In the genomic region with DNA sequence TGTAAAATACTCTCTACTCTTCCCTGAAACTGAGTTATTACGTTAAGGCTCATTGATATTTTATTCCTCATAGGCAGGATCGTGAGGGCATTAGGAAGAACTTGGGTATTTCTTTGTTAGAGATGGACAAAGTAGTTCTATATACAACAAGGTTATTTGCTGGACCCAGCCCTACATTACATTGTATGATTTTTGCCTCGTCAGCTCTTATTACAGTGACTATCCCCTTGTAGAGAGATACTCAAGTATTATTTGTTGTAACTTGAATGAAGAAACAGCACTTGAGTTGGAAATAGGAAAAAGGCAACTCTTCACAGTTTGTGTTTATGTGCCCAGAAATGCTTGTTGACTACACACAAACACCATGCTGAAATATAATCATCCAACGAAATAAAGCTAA, we compare ENCODE assay signal across 22 cellular contexts.
A peak's percentile ranks its signal among the peaks of the same experiment; 100 is the strongest.
DNase-seq lines count a peak whose midpoint lies in the region; ATAC-seq, FAIRE-seq and TF ChIP-seq lines count a peak whose summit lies in the region.
"Had no signal": no experiment of that assay in that cellular context is flagged by ENCODE, and none has a peak within 500 bp of the region (broad histone marks: within the 10 kb centered on the region; RNA-seq: fewer than 3 reads in every experiment).

No MANE protein-coding gene starts in this region.

- no peak overlapping the region for H2BK120ac ChIP-seq in IMR-90 (ENCODE audit: low read depth, low read length)

- no peak overlapping the region for H2BK20ac ChIP-seq in IMR-90 (ENCODE audit: low read depth, low read length)

- H2AFZ ChIP-seq in HepG2 (ENCODE audit: low read length) (no peak overlapping the region), IMR-90 (replicated peaks; ENCODE audit: low read length, poor library complexity) (no peak overlapping the region), osteoblast (ENCODE audit: low read length) (no peak overlapping the region), mammary epithelial cell (ENCODE audit: low read depth, low read length) (no peak overlapping the region)

- H3K4me2 ChIP-seq in HepG2 (ENCODE audit: low read depth, low read length) (no peak overlapping the region), IMR-90 (ENCODE audit: low read depth, low read length) (no peak overlapping the region), osteoblast (ENCODE audit: insufficient read depth, low read length) (no peak overlapping the region), mammary epithelial cell (ENCODE audit: insufficient read depth, low read depth, low read length) (no peak overlapping the region)
- H3K4me2 ChIP-seq: BLaER1 treated with 17β-estradiol and CSF1 and Interleukin-3, amounts not matched to agents 10 nM and 100 nM had no signal

- no peak overlapping the region for H3K56ac ChIP-seq in IMR-90 (ENCODE audit: extremely low read depth, insufficient read depth, low read length)

- H3K4me3 ChIP-seq in HepG2 (replicated peaks in 1 of 3; ENCODE audit: insufficient read depth in 1 of 3, low read depth in 2 of 3, low read length in 3 of 3) (no peak overlapping the region), right lobe of liver (no peak overlapping the region), IMR-90 (ENCODE audit: insufficient read depth, low read depth, low read length) (no peak overlapping the region), osteoblast (ENCODE audit: insufficient read depth, low read length) (no peak overlapping the region), mammary epithelial cell (replicated peaks in 1 of 3; ENCODE audit: insufficient read depth in 1 of 3, low read depth in 2 of 3, low read length in 3 of 3) (no peak overlapping the region), adrenal gland (no peak overlapping the region)
- H3K4me3 ChIP-seq: BLaER1 treated with 17β-estradiol and CSF1 and Interleukin-3, amounts not matched to agents 10 nM and 100 nM had no signal

- H3K9me1 ChIP-seq in IMR-90 (ENCODE audit: insufficient read depth, low read length), result no peaks in the 10 kb centered on the region

- FAIRE-seq in HepG2 (lab: Jason Lieb, UNC), result no peak
- FAIRE-seq: A204.1, D721Med, G401.6, GM12891, GM19239 had no signal

- ATAC-seq in HepG2 (no peak), right lobe of liver (no peak), IMR-90 (ENCODE audit: low read depth) (no peak)
- no peak for ATAC-seq in stimulated activated naive CD8-positive, alpha-beta T cell treated with anti-CD3 and anti-CD28 coated beads, Interleukin-15, Interleukin-2, amounts not matched to agents 100 U/mL and 50 U/mL, for 24 hours
- ATAC-seq: CD8-positive, alpha-beta T cell had no signal

- dilution Hi-C loops in IMR-90 (cut with HindIII; ENCODE audit: low sequenced_read_pairs, unreplicated experiment), result no loop called here
- dilution Hi-C loops in mammary epithelial cell (cut with HindIII; ENCODE audit: low sequenced_read_pairs), result no loop called here

- no peak overlapping the region for H4K91ac ChIP-seq in IMR-90 (ENCODE audit: insufficient read depth, low read depth, low read length)

- DNase-seq in HepG2 (ENCODE audit: low spot score) (no peak), right lobe of liver (no peak), IMR-90 (no peak), osteoblast (ENCODE audit: insufficient read length, low spot score, missing footprints) (peak; percentile 39), mammary epithelial cell (no peak), adrenal gland (no peak)
- DNase-seq in stimulated activated naive CD8-positive, alpha-beta T cell treated with anti-CD3 and anti-CD28 coated beads, Interleukin-15, Interleukin-2, amounts not matched to agents 100 U/mL and 50 U/mL, for 24 hours, result no peak
- DNase-seq: 8988T; AML-193; Caco-2; Calu3; CD4-positive, alpha-beta T cell; CD8-positive, alpha-beta T cell; DMS79 treated with DMSO at 0.1 percent for 48 hours; GF-D8 had no signal

- H2AK9ac ChIP-seq in IMR-90 (replicated peaks; ENCODE audit: low read depth, low read length, poor library complexity), result no peak overlapping the region

- no peak overlapping the region for H3K4ac ChIP-seq in IMR-90 (ENCODE audit: low read depth, low read length)

- in situ Hi-C loops in HepG2 (cut with HindIII; ENCODE audit: extremely low pct_ligation_motif_present, low pct_unique_long_range_greater_than_20kb) (no loop called here), IMR-90 (cut with MboI; ENCODE audit: low sequenced_read_pairs) (no loop called here), mammary epithelial cell (cut with MboI; ENCODE audit: low sequenced_read_pairs in 2 of 2) (no loop called here)

- TF ChIP-seq CTCF in HepG2 (CRISPR knock-in tag; IDR thresholded peaks at IDR 0.05) (no peak), right lobe of liver (IDR thresholded peaks at IDR 0.05) (no peak), IMR-90 (conservative IDR thresholded peaks at IDR 0.05; ENCODE audit: low read depth, low read length) (no peak), osteoblast (IDR thresholded peaks at IDR 0.05; ENCODE audit: extremely low read depth, low read depth, low read length) (no peak), mammary epithelial cell (conservative IDR thresholded peaks at IDR 0.05 in 1 of 2, IDR thresholded peaks at IDR 0.05 in 1 of 2; ENCODE audit: extremely low read depth in 1 of 2, insufficient read depth in 1 of 2, low read depth in 1 of 2, low read length in 2 of 2) (no peak), adrenal gland (IDR thresholded peaks at IDR 0.05) (no peak)

- H4K20me1 ChIP-seq in HepG2 (ENCODE audit: insufficient read depth, low read length) (no peaks in the 10 kb centered on the region), IMR-90 (ENCODE audit: insufficient read depth, low read length) (no peaks in the 10 kb centered on the region), osteoblast (ENCODE audit: insufficient read depth, low read length) (no peaks in the 10 kb centered on the region), mammary epithelial cell (ENCODE audit: insufficient read depth, low read length) (no peaks in the 10 kb centered on the region)
- H4K20me1 ChIP-seq: BLaER1 treated with 17β-estradiol and CSF1 and Interleukin-3, amounts not matched to agents 10 nM and 100 nM had no signal

- no peak overlapping the region for H4K5ac ChIP-seq in IMR-90 (ENCODE audit: low read depth, low read length)

- H3K36me3 ChIP-seq in HepG2 (replicated peaks in 1 of 2; ENCODE audit: control insufficient read depth in 1 of 2, insufficient read depth in 2 of 2, low read length in 2 of 2), result no peaks in the 10 kb centered on the region
- H3K36me3 ChIP-seq in right lobe of liver, result no peaks in the 10 kb centered on the region
- no peaks in the 10 kb centered on the region for H3K36me3 ChIP-seq in IMR-90 (ENCODE audit: control insufficient read depth, insufficient read depth, low read length)
- H3K36me3 ChIP-seq in osteoblast (ENCODE audit: insufficient read depth, low read length), result no peaks in the 10 kb centered on the region
- H3K36me3 ChIP-seq in mammary epithelial cell (ENCODE audit: insufficient read depth, low read length), result no peaks in the 10 kb centered on the region
- H3K36me3 ChIP-seq in adrenal gland (replicated peaks in 1 of 2), result no peaks in the 10 kb centered on the region
- H3K36me3 ChIP-seq: BLaER1 treated with 17β-estradiol and CSF1 and Interleukin-3, amounts not matched to agents 10 nM and 100 nM had no signal

- no peaks in the 10 kb centered on the region for H3K79me2 ChIP-seq in HepG2 (ENCODE audit: insufficient read depth, low read length)
- no peaks in the 10 kb centered on the region for H3K79me2 ChIP-seq in osteoblast (ENCODE audit: insufficient read depth, low read length)
- no peaks in the 10 kb centered on the region for H3K79me2 ChIP-seq in mammary epithelial cell (ENCODE audit: insufficient read depth, low read length)

- no peak overlapping the region for H2BK5ac ChIP-seq in IMR-90 (ENCODE audit: low read depth, low read length, poor library complexity, severe bottlenecking)

- no peak overlapping the region for H2AK5ac ChIP-seq in IMR-90 (ENCODE audit: low read depth, low read length)

- TF ChIP-seq POLR2A in HepG2 (IDR thresholded peaks at IDR 0.05; ENCODE audit: insufficient read depth in 1 of 2, low read depth in 2 of 2, low read length in 2 of 2) (no peak), right lobe of liver (IDR thresholded peaks at IDR 0.05) (no peak), IMR-90 (IDR thresholded peaks at IDR 0.05; ENCODE audit: low read depth, low read length) (no peak), adrenal gland (IDR thresholded peaks at IDR 0.05) (no peak)

- WGBS in HepG2 (ENCODE audit: low lambda C conversion rate), result 6% methylated on average over 4 of the region's 4 CpGs
- WGBS in right lobe of liver (ENCODE audit: insufficient coverage, low coverage, low lambda C conversion rate, missing lambda C conversion rate), result 37% methylated on average over 4 of the region's 4 CpGs
- no CpG with 5 or more reads among the region's 4 CpGs for WGBS in IMR-90 (ENCODE audit: extremely low coverage in 2 of 2, insufficient read length in 1 of 2), 2 experiments
- WGBS in mammary epithelial cell (ENCODE audit: low coverage, missing lambda C conversion rate), result 21% methylated on average over 4 of the region's 4 CpGs
- WGBS in adrenal gland, 4 donors, result 82 to 89% (median 85%) methylated on average over 4 of the region's 4 CpGs

- intact Hi-C loops in HepG2 (cut with micrococcal nuclease; ENCODE audit: unreplicated experiment) (no loop called here), right lobe of liver (cut with DNase I) (no loop called here), IMR-90 (cut with micrococcal nuclease) (no loop called here), mammary epithelial cell (cut with micrococcal nuclease) (no loop called here), adrenal gland (cut with DNase I) (no loop called here)

- H2BK15ac ChIP-seq in IMR-90 (ENCODE audit: low read depth, low read length), result no peak overlapping the region

- BruUV-seq in HepG2 (replicated peaks; lab: Mats Ljungman, UMichigan) (no TSS peak), IMR-90 (replicated peaks; lab: Mats Ljungman, UMichigan) (no TSS peak), mammary epithelial cell (replicated peaks; lab: Mats Ljungman, UMichigan) (no TSS peak)

- no peak overlapping the region for H3K18ac ChIP-seq in IMR-90 (ENCODE audit: low read depth, low read length)

- TF ChIP-seq RAD21 in HepG2 (CRISPR knock-in tag; IDR thresholded peaks at IDR 0.05), result no peak
- no peak for TF ChIP-seq RAD21 in IMR-90 (IDR thresholded peaks at IDR 0.05; ENCODE audit: low read length)

- no peaks in the 10 kb centered on the region for H3K79me1 ChIP-seq in IMR-90 (ENCODE audit: low read depth in 1 of 2, low read length in 2 of 2)

- H3K9ac ChIP-seq in HepG2 (ENCODE audit: insufficient read depth, low read depth, low read length) (no peak overlapping the region), IMR-90 (ENCODE audit: low read depth, low read length) (no peak overlapping the region), mammary epithelial cell (ENCODE audit: insufficient read depth, low read length) (no peak overlapping the region)
- H3K9ac ChIP-seq: BLaER1 treated with 17β-estradiol and CSF1 and Interleukin-3, amounts not matched to agents 10 nM and 100 nM had no signal

- H3K23ac ChIP-seq in IMR-90 (ENCODE audit: low read depth, low read length), result no peak overlapping the region

- POLR2A ChIA-PET in HepG2 (lab: Yijun Ruan, JAX), result no interaction called here
- POLR2A ChIA-PET in IMR-90 (lab: Charles Lee; ENCODE audit: unreplicated experiment), result no interaction called here

- H3K9me3 ChIP-seq in HepG2 (ENCODE audit: low read length), result peaks cover 92% of the 10 kb centered on the region
- H3K9me3 ChIP-seq in right lobe of liver, result no peaks in the 10 kb centered on the region
- 0 out of 2 replicates have a peak, but pooled peaks cover 2% of the 10 kb centered on the region for H3K9me3 ChIP-seq in IMR-90 (ENCODE audit: control insufficient read depth, insufficient read depth, low read length)
- H3K9me3 ChIP-seq in osteoblast (ENCODE audit: low read depth, low read length), result no peaks in the 10 kb centered on the region
- H3K9me3 ChIP-seq in mammary epithelial cell (replicated peaks; ENCODE audit: insufficient read depth, low read length), result peaks cover 8% of the 10 kb centered on the region
- no peaks in the 10 kb centered on the region for H3K9me3 ChIP-seq in adrenal gland (replicated peaks in 1 of 3)
- H3K9me3 ChIP-seq: Caco-2 had no signal

- H3K27ac ChIP-seq in HepG2 (ENCODE audit: extremely low read length, insufficient read depth, low read length) (no peak overlapping the region), right lobe of liver (no peak overlapping the region), IMR-90 (ENCODE audit: insufficient read depth, low read length) (no peak overlapping the region), osteoblast (ENCODE audit: low read depth, low read length) (no peak overlapping the region), mammary epithelial cell (ENCODE audit: insufficient read depth, low read depth, low read length) (no peak overlapping the region), adrenal gland (no peak overlapping the region)
- H3K27ac ChIP-seq: BLaER1 treated with 17β-estradiol and CSF1 and Interleukin-3, amounts not matched to agents 10 nM and 100 nM; C4-2B had no signal

- H4K8ac ChIP-seq in IMR-90 (ENCODE audit: low read depth in 2 of 2, low read length in 2 of 2), result no peak overlapping the region

- CTCF ChIA-PET in HepG2 (lab: Yijun Ruan, JAX; ENCODE audit: low intra/inter-chr PET ratio, low total read pairs), result no interaction called here
- CTCF ChIA-PET in IMR-90 (lab: Yijun Ruan, JAX), result no interaction called here
- CTCF ChIA-PET in mammary epithelial cell (lab: Charles Lee; ENCODE audit: low non-redundant PET), result no interaction called here

- no peak for TF ChIP-seq EP300 in HepG2 (IDR thresholded peaks at IDR 0.05; ENCODE audit: low read depth in 2 of 2, low read length in 2 of 2)
- no peak for TF ChIP-seq EP300 in HepG2 (CRISPR knock-in tag; IDR thresholded peaks at IDR 0.05; ENCODE audit: borderline replicate concordance)

- no peaks in the 10 kb centered on the region for H3K4me1 ChIP-seq in HepG2 (ENCODE audit: insufficient read depth, low read length)
- H3K4me1 ChIP-seq in right lobe of liver, result no peaks in the 10 kb centered on the region
- no peaks in the 10 kb centered on the region for H3K4me1 ChIP-seq in IMR-90 (ENCODE audit: control insufficient read depth, insufficient read depth, low read length)
- no peaks in the 10 kb centered on the region for H3K4me1 ChIP-seq in osteoblast (ENCODE audit: insufficient read depth, low read length)
- no peaks in the 10 kb centered on the region for H3K4me1 ChIP-seq in mammary epithelial cell (ENCODE audit: insufficient read depth, low read length)
- no peaks in the 10 kb centered on the region for H3K4me1 ChIP-seq in adrenal gland (replicated peaks in 1 of 2)
- H3K4me1 ChIP-seq: BLaER1 treated with 17β-estradiol and CSF1 and Interleukin-3, amounts not matched to agents 10 nM and 100 nM; Caco-2 had no signal

- H3K27me3 ChIP-seq in HepG2 (ENCODE audit: control insufficient read depth in 1 of 2, insufficient read depth in 2 of 2, low read length in 2 of 2), result no peaks in the 10 kb centered on the region
- no peaks in the 10 kb centered on the region for H3K27me3 ChIP-seq in right lobe of liver
- no peaks in the 10 kb centered on the region for H3K27me3 ChIP-seq in IMR-90 (ENCODE audit: control insufficient read depth, insufficient read depth, low read length)
- no peaks in the 10 kb centered on the region for H3K27me3 ChIP-seq in osteoblast (ENCODE audit: insufficient read depth, low read length)
- no peaks in the 10 kb centered on the region for H3K27me3 ChIP-seq in mammary epithelial cell (ENCODE audit: insufficient read depth, low read length)
- H3K27me3 ChIP-seq in adrenal gland, result no peaks in the 10 kb centered on the region
- H3K27me3 ChIP-seq: BLaER1 treated with 17β-estradiol and CSF1 and Interleukin-3, amounts not matched to agents 10 nM and 100 nM had no signal

- no peak overlapping the region for H3K14ac ChIP-seq in IMR-90 (replicated peaks; ENCODE audit: low read depth, low read length)
